ENCODE assay signal across 1 cellular context in genomic region chr5:119302916-119303897, GRCh38.
TF ChIP-seq lines count a peak whose summit lies in the region.

No MANE protein-coding gene starts in this region.

TF ChIP-seq in HepG2, 621 proteins besides CTCF, POLR2A, EP300 and RAD21 (continued from another document and continues in another):
- TF ChIP-seq ZNF414 (CRISPR knock-in tag; IDR thresholded peaks at IDR 0.05) (no peak), ZNF17 (CRISPR knock-in tag; IDR thresholded peaks at IDR 0.05) (no peak), MBNL3 (CRISPR knock-in tag; conservative IDR thresholded peaks at IDR 0.05) (no peak), FLYWCH1 (CRISPR knock-in tag; IDR thresholded peaks at IDR 0.05) (no peak), SALL2 (CRISPR knock-in tag; IDR thresholded peaks at IDR 0.05) (no peak), NFIC (IDR thresholded peaks at IDR 0.05; ENCODE audit: low read length) (no peak), ZNF691 (CRISPR knock-in tag; IDR thresholded peaks at IDR 0.05; ENCODE audit: borderline replicate concordance, low read depth) (no peak), ZBED4 (CRISPR knock-in tag; IDR thresholded peaks at IDR 0.05; ENCODE audit: borderline replicate concordance) (0 out of 2 replicates have a peak, but pooled peaks have one; percentile 47), ETS1 (CRISPR knock-in tag; IDR thresholded peaks at IDR 0.05) (no peak), CSRNP1 (CRISPR knock-in tag; IDR thresholded peaks at IDR 0.05) (no peak), MTA3 (CRISPR knock-in tag; IDR thresholded peaks at IDR 0.05) (no peak), HES4 (CRISPR knock-in tag; IDR thresholded peaks at IDR 0.05; ENCODE audit: borderline replicate concordance) (no peak), AKAP8 (CRISPR knock-in tag; IDR thresholded peaks at IDR 0.05) (no peak), ZFP37 (CRISPR knock-in tag; IDR thresholded peaks at IDR 0.05; ENCODE audit: borderline replicate concordance) (no peak), NFYC (CRISPR knock-in tag; IDR thresholded peaks at IDR 0.05) (peak; percentile 22; the same call in 1 of the 2 replicates), TFE3 (CRISPR knock-in tag; IDR thresholded peaks at IDR 0.05) (no peak), FOXA3 (CRISPR knock-in tag; IDR thresholded peaks at IDR 0.05) (peak; percentile 51), ELK4 (CRISPR knock-in tag; IDR thresholded peaks at IDR 0.05; ENCODE audit: borderline replicate concordance) (no peak), TMF1 (CRISPR knock-in tag; IDR thresholded peaks at IDR 0.05; ENCODE audit: low read depth) (no peak), MZF1 (CRISPR knock-in tag; IDR thresholded peaks at IDR 0.05; ENCODE audit: borderline replicate concordance) (no peak), FOXA1 (IDR thresholded peaks at IDR 0.05) (no peak), FOXA1 (CRISPR knock-in tag; IDR thresholded peaks at IDR 0.05) (peak; percentile 70), ATRX (CRISPR knock-in tag; IDR thresholded peaks at IDR 0.05; ENCODE audit: borderline replicate concordance) (no peak), MXI1 (IDR thresholded peaks at IDR 0.05; ENCODE audit: borderline replicate concordance, low read depth, low read length) (peak; percentile 17; the same call in 1 of the 3 replicates), ZNF710 (CRISPR knock-in tag; IDR thresholded peaks at IDR 0.05; ENCODE audit: borderline replicate concordance) (peak; percentile 46; the same call in 1 of the 2 replicates), HCFC1 (IDR thresholded peaks at IDR 0.05; ENCODE audit: low read depth, low read length) (no peak), HOXA9 (CRISPR knock-in tag; IDR thresholded peaks at IDR 0.05; ENCODE audit: borderline replicate concordance) (no peak), HDAC2 (CRISPR knock-in tag; IDR thresholded peaks at IDR 0.05) (peak; percentile 65; the same call in 1 of the 2 replicates), ZBTB10 (CRISPR knock-in tag; IDR thresholded peaks at IDR 0.05; ENCODE audit: borderline replicate concordance) (no peak), ZNF207 (IDR thresholded peaks at IDR 0.05; ENCODE audit: borderline replicate concordance) (no peak), BRCA1 (CRISPR knock-in tag; IDR thresholded peaks at IDR 0.05) (no peak), ZNF773 (CRISPR knock-in tag; IDR thresholded peaks at IDR 0.05; ENCODE audit: borderline replicate concordance) (no peak), MYC (CRISPR knock-in tag; IDR thresholded peaks at IDR 0.05; ENCODE audit: borderline replicate concordance) (no peak), ZNF556 (CRISPR knock-in tag; IDR thresholded peaks at IDR 0.05; ENCODE audit: borderline replicate concordance) (no peak), FOXK1 (CRISPR knock-in tag; IDR thresholded peaks at IDR 0.05; ENCODE audit: borderline replicate concordance, low read depth) (peak; percentile 28; the same call in 1 of the 2 replicates), FOXK2 (IDR thresholded peaks at IDR 0.05) (0 out of 2 replicates have a peak, but pooled peaks have one; percentile 18)
